Comparison of ENCODE assay signal across 31 cellular contexts in genomic region chr5:15746833-15747232, GRCh38.
"Had no signal": no experiment of that assay in that cellular context is flagged by ENCODE, and none has a peak within 500 bp of the region (broad histone marks: within the 10 kb centered on the region; RNA-seq: fewer than 3 reads in every experiment).

No MANE protein-coding gene starts in this region.

- H3K27ac Mint-ChIP-seq: naive B cell; natural killer cell treated with Interleukin-12 subunit alpha and Interleukin-12 subunit beta and Interleukin-15 and Interleukin-18, amount 100 ng/mL, for 72 hours; progenitor cell of endocrine pancreas had no signal

- H3K9me3 ChIP-seq: gastroesophageal sphincter, lower lobe of right lung, mucosa of descending colon, neutrophil, pancreas, right lobe of liver, thyroid gland, vagina had no signal

- H3K27me3 Mint-ChIP-seq: naive B cell; natural killer cell treated with Interleukin-12 subunit alpha and Interleukin-12 subunit beta and Interleukin-15 and Interleukin-18, amount 100 ng/mL, for 72 hours; progenitor cell of endocrine pancreas had no signal

- H3K4me3 ChIP-seq: dorsolateral prefrontal cortex, gastroesophageal sphincter, heart left ventricle, hepatocyte, lower lobe of right lung, mucosa of descending colon, pancreas, right lobe of liver, stomach, thyroid gland, vagina had no signal

- H3K36me3 ChIP-seq: gastroesophageal sphincter, heart left ventricle, lower lobe of right lung, neutrophil, pancreas, right lobe of liver, stomach, thyroid gland, vagina had no signal

- DNase-seq: dorsolateral prefrontal cortex; effector CD4-positive, alpha-beta T cell; foreskin keratinocyte; heart left ventricle; islet precursor cell; kidney glomerular epithelial cell; left colon; left ventricle myocardium superior; lower lobe of right lung; mucosa of descending colon; naive B cell; pancreas; right lobe of liver; small intestine; stimulated activated CD4-positive, alpha-beta T cell treated with anti-CD3 and anti-CD28 coated beads, Interleukin-12 subunit alpha, Interleukin-12 subunit beta, amount 100 ng/mL, for 4 hours; stimulated activated CD4-positive, alpha-beta T cell treated with anti-CD3 and anti-CD28 coated beads, Interleukin-1b, Interleukin-23, amount 100 ng/mL, for 48 hours; stimulated activated CD4-positive, alpha-beta T cell treated with anti-CD3 and anti-CD28 coated beads, Interleukin-4, amount 100 ng/mL, for 1 hour; stimulated activated CD8-positive, alpha-beta memory T cell treated with anti-CD3 and anti-CD28 coated beads, Interleukin-4, amount 100 ng/mL, for 48 hours; stimulated activated naive CD4-positive, alpha-beta T cell treated with Interleukin-2 at 50 U/mL for 16 hours; stomach; thyroid gland; trophoblast cell had no signal

- H3K36me3 Mint-ChIP-seq: naive B cell had no signal

- H3K4me1 Mint-ChIP-seq: naive B cell, neural crest cell had no signal

- ATAC-seq: esophagus mucosa; foreskin keratinocyte; gastroesophageal sphincter; heart left ventricle; left colon; left ventricle myocardium superior; mucosa of descending colon; natural killer cell treated with Interleukin-12 subunit alpha and Interleukin-12 subunit beta and Interleukin-15 and Interleukin-18, amount 100 ng/mL, for 72 hours; pancreas; right lobe of liver had no signal

- H3K27me3 ChIP-seq: dorsolateral prefrontal cortex, foreskin keratinocyte, gastroesophageal sphincter, heart left ventricle, hepatocyte, neutrophil, pancreas, right lobe of liver, stomach, thyroid gland, vagina had no signal

- H3K4me1 ChIP-seq: foreskin keratinocyte, gastroesophageal sphincter, lower lobe of right lung, pancreas, right lobe of liver, stomach, thyroid gland, vagina had no signal

- H3K4me3 Mint-ChIP-seq: natural killer cell treated with Interleukin-12 subunit alpha and Interleukin-12 subunit beta and Interleukin-15 and Interleukin-18, amount 100 ng/mL, for 72 hours; neural crest cell had no signal

- H3K27ac ChIP-seq: dorsolateral prefrontal cortex, epithelial cell of prostate, foreskin keratinocyte, gastroesophageal sphincter, heart left ventricle, hepatocyte, lower lobe of right lung, neutrophil, pancreas, right lobe of liver, stomach, thyroid gland, vagina had no signal
